9 cellular contexts compared by ENCODE assay signal in the genomic region with DNA sequence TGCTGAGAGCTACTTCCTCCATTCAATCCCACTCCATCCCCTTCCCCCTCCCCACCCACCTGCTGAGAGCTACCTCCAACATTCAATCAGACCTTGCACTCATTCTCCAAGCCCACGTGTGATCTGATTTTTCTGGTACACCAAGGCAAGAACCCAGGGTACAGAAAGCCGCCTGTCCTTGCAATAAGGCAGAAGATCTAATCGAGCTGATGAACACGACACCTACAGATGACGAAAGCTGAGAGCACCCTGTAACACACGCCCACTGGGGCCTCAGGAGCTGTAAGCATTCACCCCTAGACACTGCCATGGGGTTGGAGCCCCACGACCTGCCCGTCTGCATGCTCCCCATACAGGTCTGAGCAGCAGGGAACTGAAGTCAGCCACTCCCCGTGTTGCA. TPM values are rescaled to one million over a fixed set of nuclear protein-coding genes. Genes with fewer than 3 reads are reported as not detected.
"Had no signal": no experiment of that assay in that cellular context is flagged by ENCODE, and none has a peak within 500 bp of the region (broad histone marks: within the 10 kb centered on the region; RNA-seq: fewer than 3 reads in every experiment).

No MANE protein-coding gene starts in this region.

- H3K36me3 ChIP-seq: HAP-1 had no signal

- H3K4me2 ChIP-seq: GM23338 had no signal

- H3K27ac Mint-ChIP-seq: GM23338, HFFc6 had no signal

- H3K4me1 Mint-ChIP-seq: IgD-negative memory B cell had no signal

- H3K4me3 ChIP-seq: GM23338, HAP-1 had no signal

- H3K4me1 ChIP-seq: HAP-1 had no signal

- H3K9me3 ChIP-seq: HAP-1 had no signal

- H3K4me3 Mint-ChIP-seq: GM23338, HFFc6, IgD-negative memory B cell had no signal

- H3K27me3 Mint-ChIP-seq: IgD-negative memory B cell had no signal

- H2AFZ ChIP-seq: GM23338 had no signal

- DNase-seq: H7, HFFc6, KBM-7 had no signal

- FAIRE-seq: HepG2 had no signal

- H3K36me3 Mint-ChIP-seq: IgD-negative memory B cell had no signal

RNA-seq across cellular contexts. Expression of a gene that starts 58.3 kb away (rescaled TPM):
- total RNA-seq: GM23338, H4, H7, HepG2, HFFc6, HT-29 had no signal
- polyA plus RNA-seq: GM23338, HepG2, IgD-negative memory B cell had no signal
